Comparison of ENCODE assay signal across 1 cellular context in genomic region chr1:169515641-169516040, GRCh38.
TF ChIP-seq lines count a peak whose summit lies in the region.

No MANE protein-coding gene starts in this region.

TF ChIP-seq in HepG2, 621 proteins besides CTCF, POLR2A, EP300 and RAD21:
- TF ChIP-seq TOE1 (CRISPR knock-in tag; IDR thresholded peaks at IDR 0.05) (no peak), SP2 (CRISPR knock-in tag; IDR thresholded peaks at IDR 0.05) (no peak), KIAA2018 (CRISPR knock-in tag; IDR thresholded peaks at IDR 0.05; ENCODE audit: borderline replicate concordance) (no peak), POGZ (CRISPR knock-in tag; IDR thresholded peaks at IDR 0.05) (no peak), CEBPB (IDR thresholded peaks at IDR 0.05; ENCODE audit: borderline replicate concordance, low read depth, low read length) (no peak), ZNF672 (CRISPR knock-in tag; IDR thresholded peaks at IDR 0.05) (no peak), ZSCAN22 (CRISPR knock-in tag; IDR thresholded peaks at IDR 0.05) (no peak), FOXO4 (CRISPR knock-in tag; conservative IDR thresholded peaks at IDR 0.05) (no peak), KMT2A (CRISPR knock-in tag; IDR thresholded peaks at IDR 0.05) (no peak), MZF1 (CRISPR knock-in tag; IDR thresholded peaks at IDR 0.05; ENCODE audit: borderline replicate concordance) (no peak), ZNF230 (CRISPR knock-in tag; IDR thresholded peaks at IDR 0.05) (no peak), GABPB1 (CRISPR knock-in tag; IDR thresholded peaks at IDR 0.05) (no peak), CBFB (CRISPR knock-in tag; IDR thresholded peaks at IDR 0.05) (no peak), ZNF350 (CRISPR knock-in tag; IDR thresholded peaks at IDR 0.05; ENCODE audit: borderline replicate concordance, low read depth) (no peak), ZFP82 (CRISPR knock-in tag; IDR thresholded peaks at IDR 0.05; ENCODE audit: borderline replicate concordance) (no peak)
